ENCODE assay signal across 10 cellular contexts in genomic region chr22:38758276-38758945, GRCh38. TPM values are rescaled to one million over a fixed set of nuclear protein-coding genes. Genes with fewer than 3 reads are reported as not detected.
A peak's percentile ranks its signal among the peaks of the same experiment; 100 is the strongest.
DNase-seq lines count a peak whose midpoint lies in the region; ATAC-seq and TF ChIP-seq lines count a peak whose summit lies in the region.
"Had no signal": no experiment of that assay in that cellular context is flagged by ENCODE, and none has a peak within 500 bp of the region (broad histone marks: within the 10 kb centered on the region; RNA-seq: fewer than 3 reads in every experiment).

No MANE protein-coding gene starts in this region.

- H3K27me3 Mint-ChIP-seq in activated naive CD4-positive, alpha-beta T cell treated with anti-CD3 and anti-CD28 coated beads for 36 hours (ENCODE audit: low read depth), result no peaks in the 10 kb centered on the region

- peaks cover under 1% of the 10 kb centered on the region for H3K36me3 Mint-ChIP-seq in activated naive CD4-positive, alpha-beta T cell treated with anti-CD3 and anti-CD28 coated beads for 36 hours (ENCODE audit: low read depth)

- H3K4me1 ChIP-seq in tibial nerve, result peaks cover 0 to 34% (median 17%) of the 10 kb centered on the region in 4 donors

- peak overlapping the region in 2 of 4 donors; percentile 1 to 24 for H3K27ac ChIP-seq in tibial nerve
- H3K27ac ChIP-seq: VCaP had no signal

- peak overlapping the region; percentile 25 for H3K4me3 Mint-ChIP-seq in activated naive CD4-positive, alpha-beta T cell treated with anti-CD3 and anti-CD28 coated beads for 36 hours

- no peaks in the 10 kb centered on the region for H3K36me3 ChIP-seq in tibial nerve

- H3K9me3 Mint-ChIP-seq in activated naive CD4-positive, alpha-beta T cell treated with anti-CD3 and anti-CD28 coated beads for 36 hours, result no peaks in the 10 kb centered on the region
- H3K9me3 Mint-ChIP-seq: H9 had no signal

- CTCF ChIA-PET in activated naive CD4-positive, alpha-beta T cell treated with anti-CD3 and anti-CD28 coated beads for 36 hours (lab: Charles Lee), result interaction anchor here (0.6 to 4.1 kb wide), 5 partner anchors 9 to 216 kb away, joined by 3 to 23 read pairs (median 4); partner anchors contain the start of gene NPTXR

- intact Hi-C loops in activated naive CD4-positive, alpha-beta T cell treated with anti-CD3 and anti-CD28 coated beads for 36 hours (cut with micrococcal nuclease), result loop anchor here (2.0 to 10.0 kb wide), 6 partner anchors 84 to 576 kb away; partner anchors contain the start of genes MAFF, NPTXR, PLA2G6 and RPL3

- peaks cover 31% of the 10 kb centered on the region for H3K4me1 Mint-ChIP-seq in activated naive CD4-positive, alpha-beta T cell treated with anti-CD3 and anti-CD28 coated beads for 36 hours (ENCODE audit: low read depth)

- no peak for ATAC-seq in left lobe of liver

- no peak for TF ChIP-seq POLR2A in tibial nerve (IDR thresholded peaks at IDR 0.05)

- no peak for TF ChIP-seq CTCF in tibial nerve (IDR thresholded peaks at IDR 0.05)

- DNase-seq in COLO668 (lab: John Stamatoyannopoulos, UW; ENCODE audit: unreplicated experiment) (peak; percentile 9), T-helper 22 cell (ENCODE audit: low read depth) (peak; percentile 50), dedifferentiated amniotic fluid mesenchymal stem cell (ENCODE audit: extremely low spot score) (no peak), NCI-H2196 treated with DMSO at 0.1 percent for 48 hours (lab: John Stamatoyannopoulos, UW; ENCODE audit: unreplicated experiment) (no peak), tibial nerve (ENCODE audit: low spot score in 2 of 2) (no peak), left lobe of liver (ENCODE audit: low spot score) (no peak)
- peak; percentile 91 for DNase-seq in activated naive CD4-positive, alpha-beta T cell treated with anti-CD3 and anti-CD28 coated beads for 36 hours
- DNase-seq in stimulated activated CD4-positive, alpha-beta T cell treated with anti-CD3 and anti-CD28 coated beads, Interleukin-15, amount 100 ng/mL, for 24 hours, result peak; percentile 84
- DNase-seq: H9 had no signal

- no peak overlapping the region for H3K27ac Mint-ChIP-seq in activated naive CD4-positive, alpha-beta T cell treated with anti-CD3 and anti-CD28 coated beads for 36 hours

- TF ChIP-seq EP300 in tibial nerve (IDR thresholded peaks at IDR 0.05), result no peak

- H3K27me3 ChIP-seq in tibial nerve, result no peaks in the 10 kb centered on the region

- no peaks in the 10 kb centered on the region for H3K9me3 ChIP-seq in tibial nerve

- H3K4me3 ChIP-seq in tibial nerve, result no peak overlapping the region

- 69 to 74% methylated on average over 16 of the region's 16 CpGs for WGBS in tibial nerve, 2 donors

RNA-seq across cellular contexts. Expression of gene SUN2, which starts 2.6 kb away (rescaled TPM):
- total RNA-seq in activated naive CD4-positive, alpha-beta T cell treated with anti-CD3 and anti-CD28 coated beads for 36 hours, result 100 to 1,000 TPM; 120 to 121 TPM
- total RNA-seq in tibial nerve (1,000 to 10,000 TPM in 1 of 4 donors, 100 to 1,000 TPM in 3; 640 to 1,234 (median 846) TPM), left lobe of liver (183 TPM)

RNA-seq across cellular contexts. Expression of gene DNAL4, which starts 35.5 kb away (rescaled TPM):
- total RNA-seq in activated naive CD4-positive, alpha-beta T cell treated with anti-CD3 and anti-CD28 coated beads for 36 hours, result 1 to 10 TPM; 5.9 to 8.0 TPM
- total RNA-seq in tibial nerve (10 to 100 TPM; 14.7 to 17.7 (median 17.1) TPM), left lobe of liver (3.3 TPM)

RNA-seq across cellular contexts. Expression of gene GTPBP1, which starts 52.7 kb away (rescaled TPM):
- 100 to 1,000 TPM in 1 of 2 experiments, 10 to 100 TPM in 1; 98.9 to 107 TPM for total RNA-seq in activated naive CD4-positive, alpha-beta T cell treated with anti-CD3 and anti-CD28 coated beads for 36 hours
- 10 to 100 TPM; 46.0 to 72.0 (median 56.6) TPM for total RNA-seq in tibial nerve
- total RNA-seq in left lobe of liver, result 14.4 TPM

RNA-seq across cellular contexts. Expression of gene JOSD1, which starts 57.7 kb away (rescaled TPM):
- total RNA-seq in activated naive CD4-positive, alpha-beta T cell treated with anti-CD3 and anti-CD28 coated beads for 36 hours, result 10 to 100 TPM; 48.9 to 54.3 TPM
- total RNA-seq in tibial nerve (10 to 100 TPM; 50.7 to 86.4 (median 76.0) TPM), left lobe of liver (16.6 TPM)

Comparison
In these comparisons a context has a peak if more than half of its experiments do, and no peak if none do; other contexts are left out.
1. DNase-seq: peak in COLO668 (single experiment), T-helper 22 cell (single experiment), activated naive CD4-positive, alpha-beta T cell treated with anti-CD3 and anti-CD28 coated beads for 36 hours (single experiment) and stimulated activated CD4-positive, alpha-beta T cell treated with anti-CD3 and anti-CD28 coated beads, Interleukin-15, amount 100 ng/mL, for 24 hours (single experiment); none in dedifferentiated amniotic fluid mesenchymal stem cell (single experiment), NCI-H2196 treated with DMSO at 0.1 percent for 48 hours (single experiment), tibial nerve (0 of 2) and left lobe of liver (single experiment).